In the genomic region with DNA sequence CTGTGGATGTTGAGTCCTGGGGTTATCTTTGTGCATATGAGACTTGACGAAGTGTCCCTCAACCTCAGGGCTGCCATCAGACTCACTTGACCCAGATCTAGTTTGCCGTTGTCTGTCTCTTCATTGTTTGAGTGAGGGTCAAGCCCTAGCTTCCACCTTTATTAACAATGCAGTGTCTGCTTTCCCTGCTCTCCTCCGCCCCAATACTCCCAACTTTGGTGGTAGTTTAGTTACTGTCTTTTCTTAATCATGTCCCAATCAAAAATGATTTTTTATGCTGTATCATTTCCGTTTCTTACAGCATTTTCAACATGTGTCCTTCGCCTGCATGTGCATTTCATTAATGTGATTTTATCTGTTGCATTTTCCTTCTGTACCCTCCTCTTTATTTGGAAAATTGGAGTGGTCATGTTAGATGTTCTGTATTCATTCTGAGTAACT, we compare ENCODE assay signal across 13 cellular contexts. TPM values are rescaled to one million over a fixed set of nuclear protein-coding genes. Genes with fewer than 3 reads are reported as not detected.
DNase-seq lines count a peak whose midpoint lies in the region; ATAC-seq, FAIRE-seq and TF ChIP-seq lines count a peak whose summit lies in the region.
"Had no signal": no experiment of that assay in that cellular context is flagged by ENCODE, and none has a peak within 500 bp of the region (broad histone marks: within the 10 kb centered on the region; RNA-seq: fewer than 3 reads in every experiment).

No MANE protein-coding gene starts in this region.

- H4K12ac ChIP-seq in trophoblast cell (ENCODE audit: low read depth, low read length) = no peak overlapping the region

- no peaks in the 10 kb centered on the region for H3K9me3 Mint-ChIP-seq in WTC11

- H3K27me3 ChIP-seq in HepG2 (ENCODE audit: control insufficient read depth in 1 of 2, insufficient read depth in 2 of 2, low read length in 2 of 2) (no peaks in the 10 kb centered on the region; a peak in 1 of 5 replicates), right lobe of liver (no peaks in the 10 kb centered on the region), trophoblast cell (ENCODE audit: insufficient read depth, low read length) (no peaks in the 10 kb centered on the region)

- no peak overlapping the region for H3K14ac ChIP-seq in trophoblast cell (ENCODE audit: low read length)

- H3K79me2 ChIP-seq in HepG2 (ENCODE audit: insufficient read depth, low read length) (peaks cover 51% of the 10 kb centered on the region), trophoblast cell (ENCODE audit: control insufficient read depth, insufficient read depth, low read length, poor library complexity) (peaks cover 8% of the 10 kb centered on the region)

- FAIRE-seq in HepG2 (lab: Jason Lieb, UNC) = no peak
- no peak for FAIRE-seq in GM19239 (lab: Jason Lieb, UNC)

- TF ChIP-seq CTCF in HepG2 (CRISPR knock-in tag; IDR thresholded peaks at IDR 0.05) (no peak), right lobe of liver (IDR thresholded peaks at IDR 0.05) (no peak), WTC11 (IDR thresholded peaks at IDR 0.05) (no peak), foreskin fibroblast (IDR thresholded peaks at IDR 0.05; ENCODE audit: low read depth, low read length) (no peak)

- ATAC-seq in HepG2 (no peak), right lobe of liver (no peak), WTC11 (no peak), GM19467 (IDR thresholded peaks at IDR 0.05; ENCODE audit: unreplicated experiment) (no peak), HG02759 (IDR thresholded peaks at IDR 0.05; ENCODE audit: unreplicated experiment) (no peak)

- H3K9ac ChIP-seq in HepG2 (ENCODE audit: insufficient read depth, low read depth, low read length) (no peak overlapping the region), trophoblast cell (ENCODE audit: low read length) (no peak overlapping the region)

- H3K4me2 ChIP-seq in HepG2 (ENCODE audit: low read depth, low read length) (peak overlapping the region; percentile 89; the same call in 1 of the 2 replicates), trophoblast cell (ENCODE audit: low read length) (no peak overlapping the region)

- no peak overlapping the region; the same call in 1 of the 2 replicates for H3K27ac Mint-ChIP-seq in WTC11

- H3K79me1 ChIP-seq in trophoblast cell (ENCODE audit: low read length) = peaks cover 6% of the 10 kb centered on the region

- H3K9me3 ChIP-seq in HepG2 (ENCODE audit: low read length) (no peaks in the 10 kb centered on the region), right lobe of liver (no peaks in the 10 kb centered on the region), trophoblast cell (ENCODE audit: insufficient read depth, low read depth, low read length) (no peaks in the 10 kb centered on the region)

- no peak overlapping the region for H3K4ac ChIP-seq in trophoblast cell (ENCODE audit: low read depth, low read length)

- no peaks in the 10 kb centered on the region for H3K36me3 Mint-ChIP-seq in WTC11

- TF ChIP-seq EP300 in HepG2 (IDR thresholded peaks at IDR 0.05; ENCODE audit: low read depth in 2 of 2, low read length in 2 of 2) (no peak), HepG2 (CRISPR knock-in tag; IDR thresholded peaks at IDR 0.05; ENCODE audit: borderline replicate concordance) (no peak)

- H4K8ac ChIP-seq in trophoblast cell (ENCODE audit: low read depth, low read length) = no peak overlapping the region

- no peak overlapping the region for H2BK12ac ChIP-seq in trophoblast cell (ENCODE audit: low read length)

- no peak overlapping the region for H2BK120ac ChIP-seq in trophoblast cell (ENCODE audit: insufficient read depth, low read length, poor library complexity)

- 87% methylated on average over 5 of the region's 5 CpGs for WGBS in HepG2 (ENCODE audit: low lambda C conversion rate)
- WGBS in right lobe of liver (ENCODE audit: insufficient coverage, low coverage, low lambda C conversion rate, missing lambda C conversion rate) = 77% methylated on average over 3 of the region's 5 CpGs
- no CpG with 5 or more reads among the region's 5 CpGs for WGBS in trophoblast cell (ENCODE audit: extremely low coverage, insufficient coverage, insufficient read length)

- no peak for TF ChIP-seq RAD21 in HepG2 (CRISPR knock-in tag; IDR thresholded peaks at IDR 0.05)

- intact Hi-C loops in HepG2 (cut with micrococcal nuclease; ENCODE audit: unreplicated experiment) = no loop called here
- intact Hi-C loops in right lobe of liver (cut with DNase I) = no loop called here

- H3K36me3 ChIP-seq in HepG2 (replicated peaks in 1 of 2; ENCODE audit: control insufficient read depth in 1 of 2, insufficient read depth in 2 of 2, low read length in 2 of 2) (no peaks in the 10 kb centered on the region), right lobe of liver (no peaks in the 10 kb centered on the region), trophoblast cell (ENCODE audit: control insufficient read depth in 1 of 2, insufficient read depth in 2 of 2, low read length in 2 of 2) (no peaks in the 10 kb centered on the region)

- BruUV-seq in HepG2 (replicated peaks; lab: Mats Ljungman, UMichigan) = no TSS peak

- H3K27ac ChIP-seq in HepG2 (ENCODE audit: extremely low read length, insufficient read depth, low read length) (no peak overlapping the region), right lobe of liver (no peak overlapping the region), trophoblast cell (ENCODE audit: low read depth, low read length) (no peak overlapping the region)
- H3K27ac ChIP-seq: C4-2B had no signal

- H3K4me1 ChIP-seq in HepG2 (ENCODE audit: insufficient read depth, low read length) (peaks cover 24% of the 10 kb centered on the region), right lobe of liver (peaks cover 0 to 33% (median 12%) of the 10 kb centered on the region in 4 donors), trophoblast cell (ENCODE audit: control insufficient read depth in 1 of 2, insufficient read depth in 2 of 2, low read length in 2 of 2) (peaks cover 2 to 3% of the 10 kb centered on the region in 2 experiments)

- no peak for DNase-seq in HepG2 (ENCODE audit: low spot score)
- no peak for DNase-seq in right lobe of liver
- no peak for DNase-seq in WTC11 (ENCODE audit: low spot score)
- DNase-seq in foreskin fibroblast = no peak
- no peak for DNase-seq in trophoblast cell
- DNase-seq in GM19239 (ENCODE audit: insufficient read length, low spot score) = no peak
- DNase-seq: head of caudate nucleus, midbrain, NCI-H2107, Right ventricle myocardium superior had no signal

- peak overlapping the region; percentile 96 for H3K4me3 Mint-ChIP-seq in WTC11

- H2AK5ac ChIP-seq in trophoblast cell (ENCODE audit: low read length) = no peak overlapping the region

- no peak overlapping the region for H2AFZ ChIP-seq in HepG2 (ENCODE audit: low read length)
- H2AFZ ChIP-seq in trophoblast cell (ENCODE audit: insufficient read depth, low read length, poor library complexity) = no peak overlapping the region

- H3K18ac ChIP-seq in trophoblast cell (ENCODE audit: low read length) = no peak overlapping the region

- no peak overlapping the region for H3K23ac ChIP-seq in trophoblast cell (ENCODE audit: low read length)

- CTCF ChIA-PET in HepG2 (lab: Yijun Ruan, JAX; ENCODE audit: low intra/inter-chr PET ratio, low total read pairs) (no interaction called here), WTC11 (lab: Charles Lee) (interaction anchor here (1.2 to 2.7 kb wide), 2 partner anchors 31 to 142 kb away, joined by 6 to 14 read pairs; no protein-coding TSS in a partner anchor)

- TF ChIP-seq POLR2A in HepG2 (IDR thresholded peaks at IDR 0.05; ENCODE audit: insufficient read depth in 1 of 2, low read depth in 2 of 2, low read length in 2 of 2) = no peak
- TF ChIP-seq POLR2A in right lobe of liver (IDR thresholded peaks at IDR 0.05) = no peak

- H2BK5ac ChIP-seq in trophoblast cell (ENCODE audit: low read depth, low read length, poor library complexity) = no peak overlapping the region

- H4K20me1 ChIP-seq in HepG2 (ENCODE audit: insufficient read depth, low read length) = no peaks in the 10 kb centered on the region

- no peak overlapping the region for H4K91ac ChIP-seq in trophoblast cell (ENCODE audit: low read depth, low read length)

- H3K4me3 ChIP-seq in HepG2 (replicated peaks in 1 of 3; ENCODE audit: insufficient read depth in 1 of 3, low read depth in 2 of 3, low read length in 3 of 3) = no peak overlapping the region
- no peak overlapping the region for H3K4me3 ChIP-seq in right lobe of liver
- H3K4me3 ChIP-seq in foreskin fibroblast (ENCODE audit: low read depth in 1 of 2, low read length in 2 of 2) = peak overlapping the region; percentile 80 to 85
- H3K4me3 ChIP-seq in trophoblast cell (ENCODE audit: low read depth, low read length) = no peak overlapping the region

- H3K4me1 Mint-ChIP-seq in WTC11 = peaks cover 40% of the 10 kb centered on the region

- in situ Hi-C loops in HepG2 (cut with HindIII; ENCODE audit: extremely low pct_ligation_motif_present, low pct_unique_long_range_greater_than_20kb) = no loop called here

- POLR2A ChIA-PET in HepG2 (lab: Yijun Ruan, JAX) (no interaction called here), WTC11 (lab: Charles Lee) (no interaction called here)

- peaks cover 8% of the 10 kb centered on the region for H3K27me3 Mint-ChIP-seq in WTC11 (ENCODE audit: low read depth)

RNA-seq across cellular contexts. Expression of a gene that starts 2.1 kb away (rescaled TPM):
- total RNA-seq in HepG2 (2016; rRNA removed; fragmentation: Illumina TruSeq; extraction: Trizol) = 39.3 and 47.7 TPM in 2 replicates
- total RNA-seq in HepG2 (2016; cell fraction: cytosol; rRNA removed; fragmentation: Illumina TruSeq; extraction: Trizol; ENCODE audit: low read depth) = 47.1 and 47.5 TPM in 2 replicates
- 38.0 and 46.0 TPM in 2 replicates for total RNA-seq in HepG2 (2016; cell fraction: insoluble cytoplasmic fraction; rRNA removed; fragmentation: Illumina TruSeq; extraction: Trizol)
- total RNA-seq in HepG2 (2016; cell fraction: membrane; rRNA removed; fragmentation: Illumina TruSeq; extraction: Trizol) = 75.7 and 77.8 TPM in 2 replicates
- total RNA-seq in HepG2 (2016; cell fraction: nucleus; rRNA removed; fragmentation: Illumina TruSeq; extraction: Trizol) = 22.3 and 25.5 TPM in 2 replicates
- polyA plus RNA-seq in HepG2 (2011; rRNA removed) = 20.2 and 25.3 TPM in 2 replicates
- 10.7 and 14.1 TPM in 2 replicates for polyA plus RNA-seq in HepG2 (2011; cell fraction: cytosol; rRNA removed)
- polyA plus RNA-seq in HepG2 (2011; cell fraction: nucleus; rRNA removed) = 5.8 and 9.1 TPM in 2 replicates
- polyA plus RNA-seq in HepG2 (2012) = 22.0 and 27.1 TPM in 2 replicates
- 37.3 and 45.6 TPM in 2 replicates for polyA plus RNA-seq in HepG2 (2016; cell fraction: cytosol; fragmentation: Illumina TruSeq; extraction: Trizol; ENCODE audit: low read depth)
- polyA plus RNA-seq in HepG2 (2016; cell fraction: insoluble cytoplasmic fraction; fragmentation: Illumina TruSeq; extraction: Trizol; ENCODE audit: low read depth) = 57.8 and 60.3 TPM in 2 replicates
- polyA plus RNA-seq in HepG2 (2016; cell fraction: membrane; fragmentation: Illumina TruSeq; extraction: Trizol; ENCODE audit: low read depth) = 72.2 and 77.9 TPM in 2 replicates
- 46.2 and 47.2 TPM in 2 replicates for polyA plus RNA-seq in HepG2 (2016; cell fraction: nucleus; fragmentation: Illumina TruSeq; extraction: Trizol; ENCODE audit: insufficient read depth, low read depth)
- polyA minus RNA-seq in HepG2 (2011; rRNA and poly(A)+ RNA removed; ENCODE audit: low replicate concordance) = 4.1 and 10.0 TPM in 2 replicates
- polyA minus RNA-seq in HepG2 (2011; cell fraction: cytosol; rRNA and poly(A)+ RNA removed) = 13.8 and 17.3 TPM in 2 replicates
- polyA minus RNA-seq in HepG2 (2011; cell fraction: nucleus; rRNA and poly(A)+ RNA removed) = 9.4 and 10.9 TPM in 2 replicates
- total RNA-seq in right lobe of liver = 10 to 100 TPM in 2 of 6 experiments, 1 to 10 TPM in 4; 6.0 to 11.5 (median 9.4) TPM
- total RNA-seq in WTC11 (2021) = 39.8 to 44.0 TPM (median 42.1 TPM) in 3 replicates
- 132 and 134 TPM in 2 replicates for polyA plus RNA-seq in trophoblast cell (2013)

Comparison
In these comparisons a context has a peak if more than half of its experiments do, and no peak if none do; other contexts are left out.
1. H3K4me3 ChIP-seq: peak in foreskin fibroblast (2 of 2); none in HepG2 (0 of 3), right lobe of liver (0 of 3) and trophoblast cell (single experiment).